30 cellular contexts compared by ENCODE assay signal in the genomic region with DNA sequence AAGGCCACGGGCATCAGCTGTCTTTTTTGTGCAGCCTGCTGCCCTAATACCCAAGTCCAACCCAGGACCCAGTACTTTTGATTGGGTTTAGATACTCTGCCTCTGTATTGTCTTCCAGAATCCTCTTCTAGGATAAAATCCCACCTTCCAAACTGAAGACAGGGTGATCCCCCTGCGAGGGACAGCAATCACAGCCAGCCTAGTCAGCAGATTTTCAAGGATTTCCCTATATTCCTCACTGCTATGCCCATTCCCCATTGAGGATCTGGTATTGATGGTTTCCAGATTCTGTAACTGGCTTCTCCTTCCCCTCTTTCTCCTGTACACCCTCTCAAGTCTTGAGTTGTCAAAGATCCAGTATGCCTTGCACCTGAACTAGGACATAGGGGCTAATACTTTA.
DNase-seq lines count a peak whose midpoint lies in the region; ATAC-seq, FAIRE-seq and TF ChIP-seq lines count a peak whose summit lies in the region.
"Had no signal": no experiment of that assay in that cellular context is flagged by ENCODE, and none has a peak within 500 bp of the region (broad histone marks: within the 10 kb centered on the region; RNA-seq: fewer than 3 reads in every experiment).

No MANE protein-coding gene starts in this region.

- TF ChIP-seq EP300 in HepG2 (IDR thresholded peaks at IDR 0.05; ENCODE audit: low read depth in 2 of 2, low read length in 2 of 2) (no peak), HepG2 (CRISPR knock-in tag; IDR thresholded peaks at IDR 0.05; ENCODE audit: borderline replicate concordance) (no peak), A549 (IDR thresholded peaks at IDR 0.05) (no peak)

- FAIRE-seq in HepG2 (lab: Jason Lieb, UNC): no peak
- no peak for FAIRE-seq in A549 (lab: Jason Lieb, UNC)
- FAIRE-seq: A204.1, D721Med had no signal

- no peak for TF ChIP-seq POLR2A in HepG2 (IDR thresholded peaks at IDR 0.05; ENCODE audit: insufficient read depth in 1 of 2, low read depth in 2 of 2, low read length in 2 of 2)
- no peak for TF ChIP-seq POLR2A in right lobe of liver (IDR thresholded peaks at IDR 0.05)
- no peak for TF ChIP-seq POLR2A in A549 (IDR thresholded peaks at IDR 0.05; ENCODE audit: low read length)

- intact Hi-C loops in HepG2 (cut with micrococcal nuclease; ENCODE audit: unreplicated experiment): no loop called here
- intact Hi-C loops in right lobe of liver (cut with DNase I): no loop called here
- intact Hi-C loops in left colon (cut with DNase I, micrococcal nuclease): no loop called here

- in situ Hi-C loops in HepG2 (cut with HindIII; ENCODE audit: extremely low pct_ligation_motif_present, low pct_unique_long_range_greater_than_20kb): loop anchor here (25.0 kb wide), 1 partner anchor 282 kb away; no protein-coding TSS in a partner anchor

- no peak overlapping the region for H2AFZ ChIP-seq in HepG2 (ENCODE audit: low read length)

- H3K36me3 ChIP-seq in HepG2 (replicated peaks in 1 of 2; ENCODE audit: control insufficient read depth in 1 of 2, insufficient read depth in 2 of 2, low read length in 2 of 2) (no peaks in the 10 kb centered on the region), right lobe of liver (no peaks in the 10 kb centered on the region)
- H3K36me3 ChIP-seq: BE2C; BLaER1; BLaER1 treated with 17β-estradiol and CSF1 and Interleukin-3, amounts not matched to agents 10 nM and 100 nM had no signal

- POLR2A ChIA-PET in HepG2 (lab: Yijun Ruan, JAX) (no interaction called here), A549 (lab: Yijun Ruan, JAX) (no interaction called here)

- no TSS peak for BruUV-seq in HepG2 (replicated peaks; lab: Mats Ljungman, UMichigan)

- H3K27ac ChIP-seq in HepG2 (ENCODE audit: extremely low read length, insufficient read depth, low read length): no peak overlapping the region
- no peak overlapping the region for H3K27ac ChIP-seq in right lobe of liver
- H3K27ac ChIP-seq in A549: no peak overlapping the region
- H3K27ac ChIP-seq: 22Rv1; BLaER1; BLaER1 treated with 17β-estradiol and CSF1 and Interleukin-3, amounts not matched to agents 10 nM and 100 nM; C4-2B had no signal

- CTCF ChIA-PET in HepG2 (lab: Yijun Ruan, JAX; ENCODE audit: low intra/inter-chr PET ratio, low total read pairs): no interaction called here
- CTCF ChIA-PET in A549 (lab: Yijun Ruan, JAX): no interaction called here

- H3K9me3 ChIP-seq in HepG2 (ENCODE audit: low read length) (no peaks in the 10 kb centered on the region), right lobe of liver (no peaks in the 10 kb centered on the region), A549 (no peaks in the 10 kb centered on the region)
- H3K9me3 ChIP-seq: BE2C; BLaER1; BLaER1 treated with 17β-estradiol and CSF1 and Interleukin-3, amounts not matched to agents 10 nM and 100 nM; Caco-2 had no signal

- WGBS in HepG2 (ENCODE audit: low lambda C conversion rate): 0% methylated on average over 1 of the region's 2 CpGs
- WGBS in right lobe of liver (ENCODE audit: insufficient coverage, low coverage, low lambda C conversion rate, missing lambda C conversion rate): 50% methylated on average over 1 of the region's 2 CpGs
- WGBS in A549 (ENCODE audit: missing lambda C conversion rate): 0% methylated on average over 2 of the region's 2 CpGs

- no peak for TF ChIP-seq CTCF in HepG2 (CRISPR knock-in tag; IDR thresholded peaks at IDR 0.05)
- no peak for TF ChIP-seq CTCF in right lobe of liver (IDR thresholded peaks at IDR 0.05)
- TF ChIP-seq CTCF in A549 (IDR thresholded peaks at IDR 0.05): no peak

- no peak for TF ChIP-seq RAD21 in HepG2 (CRISPR knock-in tag; IDR thresholded peaks at IDR 0.05)
- TF ChIP-seq RAD21 in A549 (conservative IDR thresholded peaks at IDR 0.05 in 1 of 2, IDR thresholded peaks at IDR 0.05 in 1 of 2): no peak

- H3K4me1 ChIP-seq in HepG2 (ENCODE audit: insufficient read depth, low read length) (no peaks in the 10 kb centered on the region), right lobe of liver (no peaks in the 10 kb centered on the region), A549 (no peaks in the 10 kb centered on the region)
- H3K4me1 ChIP-seq: BE2C; BLaER1; BLaER1 treated with 17β-estradiol and CSF1 and Interleukin-3, amounts not matched to agents 10 nM and 100 nM; Caco-2 had no signal

- ATAC-seq in HepG2 (no peak), right lobe of liver (no peak), A549 (no peak), left colon (no peak)
- ATAC-seq: CD8-positive, alpha-beta T cell had no signal

- H4K20me1 ChIP-seq in HepG2 (ENCODE audit: insufficient read depth, low read length): no peaks in the 10 kb centered on the region
- H4K20me1 ChIP-seq: BLaER1; BLaER1 treated with 17β-estradiol and CSF1 and Interleukin-3, amounts not matched to agents 10 nM and 100 nM had no signal

- H3K9ac ChIP-seq in HepG2 (ENCODE audit: insufficient read depth, low read depth, low read length): no peak overlapping the region
- H3K9ac ChIP-seq: BLaER1; BLaER1 treated with 17β-estradiol and CSF1 and Interleukin-3, amounts not matched to agents 10 nM and 100 nM had no signal

- H3K4me2 ChIP-seq in HepG2 (ENCODE audit: low read depth, low read length) (no peak overlapping the region), A549 (no peak overlapping the region)
- H3K4me2 ChIP-seq: BLaER1; BLaER1 treated with 17β-estradiol and CSF1 and Interleukin-3, amounts not matched to agents 10 nM and 100 nM had no signal

- DNase-seq in HepG2 (ENCODE audit: low spot score) (no peak), right lobe of liver (no peak), A549 (ENCODE audit: low read depth in 1 of 2, low spot score in 1 of 2) (no peak), left colon (no peak)
- DNase-seq: 8988T; ACHN; AML-193; BE2C; C1 segment of cervical spinal cord; Caco-2; Calu3; CD4-positive, alpha-beta memory T cell; CD4-positive, alpha-beta T cell; CD4-positive, CD25-positive, alpha-beta regulatory T cell; CD8-positive, alpha-beta memory T cell; CD8-positive, alpha-beta T cell; COR-L47; DMS 273 treated with DMSO at 0.1 percent for 48 hours; DMS153; DMS53; DMS79; DMS79 treated with DMSO at 0.1 percent for 48 hours; DND-41; EL had no signal

- H3K4me3 ChIP-seq in HepG2 (replicated peaks in 1 of 3; ENCODE audit: insufficient read depth in 1 of 3, low read depth in 2 of 3, low read length in 3 of 3) (no peak overlapping the region), right lobe of liver (no peak overlapping the region), A549 (no peak overlapping the region)
- H3K4me3 ChIP-seq: BLaER1; BLaER1 treated with 17β-estradiol and CSF1 and Interleukin-3, amounts not matched to agents 10 nM and 100 nM had no signal

- H3K79me2 ChIP-seq in HepG2 (ENCODE audit: insufficient read depth, low read length): no peaks in the 10 kb centered on the region

- H3K27me3 ChIP-seq in HepG2 (ENCODE audit: control insufficient read depth in 1 of 2, insufficient read depth in 2 of 2, low read length in 2 of 2): no peaks in the 10 kb centered on the region
- H3K27me3 ChIP-seq in right lobe of liver: no peaks in the 10 kb centered on the region
- H3K27me3 ChIP-seq: BE2C; BLaER1; BLaER1 treated with 17β-estradiol and CSF1 and Interleukin-3, amounts not matched to agents 10 nM and 100 nM had no signal

TF ChIP-seq in HepG2, 621 proteins besides CTCF, POLR2A, EP300 and RAD21:
- TF ChIP-seq MAFK (conservative IDR thresholded peaks at IDR 0.05 in 1 of 2, IDR thresholded peaks at IDR 0.05 in 1 of 2; ENCODE audit: low read length in 2 of 2): peak; percentile 65 to 76
- no peak for TF ChIP-seq ZNF160 (CRISPR knock-in tag; IDR thresholded peaks at IDR 0.05)
- TF ChIP-seq ZNF83 (CRISPR knock-in tag; IDR thresholded peaks at IDR 0.05; ENCODE audit: borderline replicate concordance): no peak
- peak; percentile 56 for TF ChIP-seq MAFF (IDR thresholded peaks at IDR 0.05; ENCODE audit: low read depth, low read length)

TF ChIP-seq in A549, 52 proteins besides CTCF, POLR2A, EP300 and RAD21:
- peak; percentile 27 for TF ChIP-seq MAFK (IDR thresholded peaks at IDR 0.05; ENCODE audit: partially characterized antibody)
- TF ChIP-seq NPAS2 (CRISPR knock-in tag; IDR thresholded peaks at IDR 0.05; ENCODE audit: borderline replicate concordance): no peak
- TF ChIP-seq, protein P1, sequence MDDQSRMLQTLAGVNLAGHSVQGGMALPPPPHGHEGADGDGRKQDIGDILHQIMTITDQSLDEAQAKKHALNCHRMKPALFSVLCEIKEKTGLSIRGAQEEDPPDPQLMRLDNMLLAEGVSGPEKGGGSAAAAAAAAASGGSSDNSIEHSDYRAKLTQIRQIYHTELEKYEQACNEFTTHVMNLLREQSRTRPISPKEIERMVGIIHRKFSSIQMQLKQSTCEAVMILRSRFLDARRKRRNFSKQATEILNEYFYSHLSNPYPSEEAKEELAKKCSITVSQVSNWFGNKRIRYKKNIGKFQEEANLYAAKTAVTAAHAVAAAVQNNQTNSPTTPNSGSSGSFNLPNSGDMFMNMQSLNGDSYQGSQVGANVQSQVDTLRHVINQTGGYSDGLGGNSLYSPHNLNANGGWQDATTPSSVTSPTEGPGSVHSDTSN (IDR thresholded peaks at IDR 0.05): no peak
- TF ChIP-seq CEBPB (IDR thresholded peaks at IDR 0.05): no peak
- TF ChIP-seq, protein P2, sequence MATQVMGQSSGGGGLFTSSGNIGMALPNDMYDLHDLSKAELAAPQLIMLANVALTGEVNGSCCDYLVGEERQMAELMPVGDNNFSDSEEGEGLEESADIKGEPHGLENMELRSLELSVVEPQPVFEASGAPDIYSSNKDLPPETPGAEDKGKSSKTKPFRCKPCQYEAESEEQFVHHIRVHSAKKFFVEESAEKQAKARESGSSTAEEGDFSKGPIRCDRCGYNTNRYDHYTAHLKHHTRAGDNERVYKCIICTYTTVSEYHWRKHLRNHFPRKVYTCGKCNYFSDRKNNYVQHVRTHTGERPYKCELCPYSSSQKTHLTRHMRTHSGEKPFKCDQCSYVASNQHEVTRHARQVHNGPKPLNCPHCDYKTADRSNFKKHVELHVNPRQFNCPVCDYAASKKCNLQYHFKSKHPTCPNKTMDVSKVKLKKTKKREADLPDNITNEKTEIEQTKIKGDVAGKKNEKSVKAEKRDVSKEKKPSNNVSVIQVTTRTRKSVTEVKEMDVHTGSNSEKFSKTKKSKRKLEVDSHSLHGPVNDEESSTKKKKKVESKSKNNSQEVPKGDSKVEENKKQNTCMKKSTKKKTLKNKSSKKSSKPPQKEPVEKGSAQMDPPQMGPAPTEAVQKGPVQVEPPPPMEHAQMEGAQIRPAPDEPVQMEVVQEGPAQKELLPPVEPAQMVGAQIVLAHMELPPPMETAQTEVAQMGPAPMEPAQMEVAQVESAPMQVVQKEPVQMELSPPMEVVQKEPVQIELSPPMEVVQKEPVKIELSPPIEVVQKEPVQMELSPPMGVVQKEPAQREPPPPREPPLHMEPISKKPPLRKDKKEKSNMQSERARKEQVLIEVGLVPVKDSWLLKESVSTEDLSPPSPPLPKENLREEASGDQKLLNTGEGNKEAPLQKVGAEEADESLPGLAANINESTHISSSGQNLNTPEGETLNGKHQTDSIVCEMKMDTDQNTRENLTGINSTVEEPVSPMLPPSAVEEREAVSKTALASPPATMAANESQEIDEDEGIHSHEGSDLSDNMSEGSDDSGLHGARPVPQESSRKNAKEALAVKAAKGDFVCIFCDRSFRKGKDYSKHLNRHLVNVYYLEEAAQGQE (IDR thresholded peaks at IDR 0.05): no peak
